In genomic region chr19:32676186-32676894, GRCh38 we compare ENCODE assay signal across 1 cellular context.
TF ChIP-seq lines count a peak whose summit lies in the region.

No MANE protein-coding gene starts in this region.

TF ChIP-seq in HepG2, 621 proteins besides CTCF, POLR2A, EP300 and RAD21 (continues in another document):
- TF ChIP-seq SNAPC4 (CRISPR knock-in tag; IDR thresholded peaks at IDR 0.05) (no peak), ZNF687 (CRISPR knock-in tag; IDR thresholded peaks at IDR 0.05) (peak; percentile 57), ZNF784 (CRISPR knock-in tag; IDR thresholded peaks at IDR 0.05; ENCODE audit: borderline replicate concordance) (0 out of 2 replicates have a peak, but pooled peaks have one; percentile 56), ZSCAN25 (CRISPR knock-in tag; IDR thresholded peaks at IDR 0.05) (0 out of 2 replicates have a peak, but pooled peaks have one; percentile 39), YEATS4 (CRISPR knock-in tag; IDR thresholded peaks at IDR 0.05; ENCODE audit: borderline replicate concordance) (0 out of 2 replicates have a peak, but pooled peaks have one; percentile 21), ZNF512B (CRISPR knock-in tag; IDR thresholded peaks at IDR 0.05; ENCODE audit: borderline replicate concordance) (0 out of 2 replicates have a peak, but pooled peaks have one; percentile 43), RAD51 (IDR thresholded peaks at IDR 0.05; ENCODE audit: borderline replicate concordance) (no peak), ZNF777 (CRISPR knock-in tag; IDR thresholded peaks at IDR 0.05) (peak; percentile 89; the same call in 1 of the 2 replicates), AGO1 (IDR thresholded peaks at IDR 0.05; ENCODE audit: low read depth, low read length, poor library complexity, severe bottlenecking) (no peak), ZNF574 (CRISPR knock-in tag; IDR thresholded peaks at IDR 0.05) (peak; percentile 38; the same call in 1 of the 2 replicates), CSRNP1 (CRISPR knock-in tag; IDR thresholded peaks at IDR 0.05) (0 out of 2 replicates have a peak, but pooled peaks have one; percentile 42), RARA (CRISPR knock-in tag; IDR thresholded peaks at IDR 0.05) (no peak), HOXA3 (CRISPR knock-in tag; IDR thresholded peaks at IDR 0.05) (peak; percentile 52), ZBTB38 (CRISPR knock-in tag; IDR thresholded peaks at IDR 0.05) (peak; percentile 49; the same call in 1 of the 2 replicates), STAG1 (CRISPR knock-in tag; IDR thresholded peaks at IDR 0.05) (no peak), RORA (CRISPR knock-in tag; IDR thresholded peaks at IDR 0.05) (no peak), TEF (CRISPR knock-in tag; IDR thresholded peaks at IDR 0.05) (no peak), CENPT (CRISPR knock-in tag; IDR thresholded peaks at IDR 0.05; ENCODE audit: low read depth) (0 out of 2 replicates have a peak, but pooled peaks have one; percentile 30), RNF2 (conservative IDR thresholded peaks at IDR 0.05; ENCODE audit: low read depth) (0 out of 2 replicates have a peak, but pooled peaks have one; percentile 32), TFDP1 (CRISPR knock-in tag; IDR thresholded peaks at IDR 0.05; ENCODE audit: borderline replicate concordance) (peak; percentile 39; the same call in 1 of the 2 replicates), CREB1 (IDR thresholded peaks at IDR 0.05) (no peak), CREB1 (CRISPR knock-in tag; IDR thresholded peaks at IDR 0.05) (no peak), SIX4 (CRISPR knock-in tag; IDR thresholded peaks at IDR 0.05) (no peak), SRY (CRISPR knock-in tag; IDR thresholded peaks at IDR 0.05) (no peak), ZNF678 (CRISPR knock-in tag; IDR thresholded peaks at IDR 0.05) (no peak), CERS6 (CRISPR knock-in tag; IDR thresholded peaks at IDR 0.05) (no peak), ZNF296 (CRISPR knock-in tag; conservative IDR thresholded peaks at IDR 0.05) (no peak), HDAC6 (IDR thresholded peaks at IDR 0.05; ENCODE audit: low read depth, low read length) (no peak), MIER2 (CRISPR knock-in tag; IDR thresholded peaks at IDR 0.05) (no peak), DZIP1 (CRISPR knock-in tag; IDR thresholded peaks at IDR 0.05) (no peak)
